ENCODE assay signal across 7 cellular contexts in genomic region chr19:12293771-12294307, GRCh38. TPM values are rescaled to one million over a fixed set of nuclear protein-coding genes. Genes with fewer than 3 reads are reported as not detected.
DNase-seq lines count a peak whose midpoint lies in the region; TF ChIP-seq lines count a peak whose summit lies in the region.

No MANE protein-coding gene starts in this region.

- peak; percentile 62 for DNase-seq in HFFc6
- peak; percentile 39 for DNase-seq in NCI-H510A (lab: John Stamatoyannopoulos, UW)
- peak; percentile 11 to 20 (median 16) for DNase-seq in activated CD8-positive, alpha-beta memory T cell treated with anti-CD3 and anti-CD28 coated beads for 48 hours (ENCODE audit: low read depth in 2 of 3, low spot score in 2 of 3)
- peak; percentile 59 for DNase-seq in epithelial cell of esophagus (ENCODE audit: low read depth)
- peak; percentile 26 for DNase-seq in midbrain (lab: John Stamatoyannopoulos, UW)
- DNase-seq in stimulated activated CD8-positive, alpha-beta memory T cell treated with anti-CD3 and anti-CD28 coated beads, Interleukin-7, amount 100 ng/mL, for 4 hours (ENCODE audit: low read depth in 2 of 2) = peak; percentile 39 to 41

- peaks cover 2% of the 10 kb centered on the region for H3K27me3 Mint-ChIP-seq in HFFc6 (ENCODE audit: insufficient read depth)

- peak overlapping the region; percentile 98 for H3K4me3 Mint-ChIP-seq in HFFc6

- peak overlapping the region; percentile 96 for H3K27ac Mint-ChIP-seq in HFFc6

- H3K4me3 ChIP-seq in GM12875 (ENCODE audit: low read depth, low read length) (peak overlapping the region; percentile 96), epithelial cell of esophagus (ENCODE audit: low read length) (peak overlapping the region; percentile 92)

- peaks cover 20% of the 10 kb centered on the region for H3K4me1 Mint-ChIP-seq in HFFc6 (ENCODE audit: low read depth)

- H3K36me3 Mint-ChIP-seq in HFFc6 (ENCODE audit: low read depth) = peaks cover 27% of the 10 kb centered on the region

- TF ChIP-seq CTCF in GM12875 (IDR thresholded peaks at IDR 0.05; ENCODE audit: borderline replicate concordance, insufficient read depth, low read depth, low read length) (no peak), HFFc6 (IDR thresholded peaks at IDR 0.05) (no peak), epithelial cell of esophagus (IDR thresholded peaks at IDR 0.05; ENCODE audit: insufficient read depth, low read depth, low read length, missing control alignments) (no peak)

- H3K9me3 Mint-ChIP-seq in HFFc6 = peaks cover 13% of the 10 kb centered on the region

RNA-seq across cellular contexts. Expression of gene ZNF44, which starts 0.8 kb away (rescaled TPM):
- 1 to 10 TPM; 6.6 to 7.6 (median 7.3) TPM for total RNA-seq in HFFc6 (2021; fragmentation: NEBNext Ultra II Directional; extraction: Animal tissue kit (Norgen Biotek cat#: 25700))

RNA-seq across cellular contexts. Expression of gene ZNF563, which starts 39.6 kb away (rescaled TPM):
- total RNA-seq in HFFc6 (2021; fragmentation: NEBNext Ultra II Directional; extraction: Animal tissue kit (Norgen Biotek cat#: 25700)) = 1 to 10 TPM; 1.5 to 2.1 (median 1.8) TPM

Comparison
In these comparisons a context has a peak if more than half of its experiments do, and no peak if none do; other contexts are left out.
1. Peak in every context shown above with its lines: DNase-seq and H3K4me3 ChIP-seq.